ENCODE assay signal across 1 cellular context in genomic region chr22:36123673-36124630, GRCh38.
TF ChIP-seq lines count a peak whose summit lies in the region.

No MANE protein-coding gene starts in this region.

TF ChIP-seq in HepG2, 621 proteins besides CTCF, POLR2A, EP300 and RAD21 (continued from another document):
- TF ChIP-seq ZNF335 (CRISPR knock-in tag; IDR thresholded peaks at IDR 0.05) = peak; percentile 50; the same call in 1 of the 2 replicates
- TF ChIP-seq ZNF296 (CRISPR knock-in tag; conservative IDR thresholded peaks at IDR 0.05) = no peak
- no peak for TF ChIP-seq ZFYVE20 (CRISPR knock-in tag; IDR thresholded peaks at IDR 0.05; ENCODE audit: borderline replicate concordance, low read depth)
- no peak for TF ChIP-seq ZNF138 (CRISPR knock-in tag; IDR thresholded peaks at IDR 0.05; ENCODE audit: low read depth)
- TF ChIP-seq ZKSCAN5 (CRISPR knock-in tag; IDR thresholded peaks at IDR 0.05) = no peak
- TF ChIP-seq NFYB (CRISPR knock-in tag; IDR thresholded peaks at IDR 0.05) = no peak; the same call in 1 of the 2 replicates
- TF ChIP-seq ZBTB42 (CRISPR knock-in tag; IDR thresholded peaks at IDR 0.05) = 0 out of 2 replicates have a peak, but pooled peaks have one; percentile 46
- TF ChIP-seq HNRNPL (IDR thresholded peaks at IDR 0.05; ENCODE audit: low read depth, low read length) = no peak
- TF ChIP-seq DR1 (CRISPR knock-in tag; IDR thresholded peaks at IDR 0.05) = peak; percentile 29; the same call in 1 of the 2 replicates
- TF ChIP-seq CHD2 (IDR thresholded peaks at IDR 0.05; ENCODE audit: low read depth, low read length) = peak; percentile 37; the same call in 1 of the 2 replicates
- TF ChIP-seq ZSCAN22 (CRISPR knock-in tag; IDR thresholded peaks at IDR 0.05) = no peak
- TF ChIP-seq MZF1 (CRISPR knock-in tag; IDR thresholded peaks at IDR 0.05; ENCODE audit: borderline replicate concordance) = no peak
- TF ChIP-seq HMG20A (CRISPR knock-in tag; IDR thresholded peaks at IDR 0.05; ENCODE audit: borderline replicate concordance) = no peak
- no peak for TF ChIP-seq PLRG1 (conservative IDR thresholded peaks at IDR 0.05)
- TF ChIP-seq HOXA3 (CRISPR knock-in tag; IDR thresholded peaks at IDR 0.05) = peak; percentile 71; the same call in 1 of the 2 replicates
- peak; percentile 34; the same call in 1 of the 2 replicates for TF ChIP-seq SP4 (CRISPR knock-in tag; IDR thresholded peaks at IDR 0.05)
- TF ChIP-seq, protein P1, sequence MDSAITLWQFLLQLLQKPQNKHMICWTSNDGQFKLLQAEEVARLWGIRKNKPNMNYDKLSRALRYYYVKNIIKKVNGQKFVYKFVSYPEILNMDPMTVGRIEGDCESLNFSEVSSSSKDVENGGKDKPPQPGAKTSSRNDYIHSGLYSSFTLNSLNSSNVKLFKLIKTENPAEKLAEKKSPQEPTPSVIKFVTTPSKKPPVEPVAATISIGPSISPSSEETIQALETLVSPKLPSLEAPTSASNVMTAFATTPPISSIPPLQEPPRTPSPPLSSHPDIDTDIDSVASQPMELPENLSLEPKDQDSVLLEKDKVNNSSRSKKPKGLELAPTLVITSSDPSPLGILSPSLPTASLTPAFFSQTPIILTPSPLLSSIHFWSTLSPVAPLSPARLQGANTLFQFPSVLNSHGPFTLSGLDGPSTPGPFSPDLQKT (CRISPR knock-in tag; IDR thresholded peaks at IDR 0.05; ENCODE audit: borderline replicate concordance) = no peak
- TF ChIP-seq, protein P2, sequence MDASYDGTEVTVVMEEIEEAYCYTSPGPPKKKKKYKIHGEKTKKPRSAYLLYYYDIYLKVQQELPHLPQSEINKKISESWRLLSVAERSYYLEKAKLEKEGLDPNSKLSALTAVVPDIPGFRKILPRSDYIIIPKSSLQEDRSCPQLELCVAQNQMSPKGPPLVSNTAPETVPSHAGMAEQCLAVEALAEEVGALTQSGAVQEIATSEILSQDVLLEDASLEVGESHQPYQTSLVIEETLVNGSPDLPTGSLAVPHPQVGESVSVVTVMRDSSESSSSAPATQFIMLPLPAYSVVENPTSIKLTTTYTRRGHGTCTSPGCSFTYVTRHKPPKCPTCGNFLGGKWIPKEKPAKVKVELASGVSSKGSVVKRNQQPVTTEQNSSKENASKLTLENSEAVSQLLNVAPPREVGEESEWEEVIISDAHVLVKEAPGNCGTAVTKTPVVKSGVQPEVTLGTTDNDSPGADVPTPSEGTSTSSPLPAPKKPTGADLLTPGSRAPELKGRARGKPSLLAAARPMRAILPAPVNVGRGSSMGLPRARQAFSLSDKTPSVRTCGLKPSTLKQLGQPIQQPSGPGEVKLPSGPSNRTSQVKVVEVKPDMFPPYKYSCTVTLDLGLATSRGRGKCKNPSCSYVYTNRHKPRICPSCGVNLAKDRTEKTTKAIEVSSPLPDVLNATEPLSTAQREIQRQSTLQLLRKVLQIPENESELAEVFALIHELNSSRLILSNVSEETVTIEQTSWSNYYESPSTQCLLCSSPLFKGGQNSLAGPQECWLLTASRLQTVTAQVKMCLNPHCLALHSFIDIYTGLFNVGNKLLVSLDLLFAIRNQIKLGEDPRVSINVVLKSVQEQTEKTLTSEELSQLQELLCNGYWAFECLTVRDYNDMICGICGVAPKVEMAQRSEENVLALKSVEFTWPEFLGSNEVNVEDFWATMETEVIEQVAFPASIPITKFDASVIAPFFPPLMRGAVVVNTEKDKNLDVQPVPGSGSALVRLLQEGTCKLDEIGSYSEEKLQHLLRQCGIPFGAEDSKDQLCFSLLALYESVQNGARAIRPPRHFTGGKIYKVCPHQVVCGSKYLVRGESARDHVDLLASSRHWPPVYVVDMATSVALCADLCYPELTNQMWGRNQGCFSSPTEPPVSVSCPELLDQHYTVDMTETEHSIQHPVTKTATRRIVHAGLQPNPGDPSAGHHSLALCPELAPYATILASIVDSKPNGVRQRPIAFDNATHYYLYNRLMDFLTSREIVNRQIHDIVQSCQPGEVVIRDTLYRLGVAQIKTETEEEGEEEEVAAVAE (CRISPR knock-in tag; IDR thresholded peaks at IDR 0.05; ENCODE audit: borderline replicate concordance) = no peak
- TF ChIP-seq ZBTB25 (CRISPR knock-in tag; IDR thresholded peaks at IDR 0.05) = peak; percentile 49; the same call in 1 of the 2 replicates
- TF ChIP-seq, protein P3, sequence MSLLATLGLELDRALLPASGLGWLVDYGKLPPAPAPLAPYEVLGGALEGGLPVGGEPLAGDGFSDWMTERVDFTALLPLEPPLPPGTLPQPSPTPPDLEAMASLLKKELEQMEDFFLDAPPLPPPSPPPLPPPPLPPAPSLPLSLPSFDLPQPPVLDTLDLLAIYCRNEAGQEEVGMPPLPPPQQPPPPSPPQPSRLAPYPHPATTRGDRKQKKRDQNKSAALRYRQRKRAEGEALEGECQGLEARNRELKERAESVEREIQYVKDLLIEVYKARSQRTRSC (CRISPR knock-in tag; IDR thresholded peaks at IDR 0.05; ENCODE audit: low read depth) = 0 out of 2 replicates have a peak, but pooled peaks have one; percentile 81
- no peak for TF ChIP-seq ZNF274 (CRISPR knock-in tag; IDR thresholded peaks at IDR 0.05)
- no peak for TF ChIP-seq NPAS2 (CRISPR knock-in tag; IDR thresholded peaks at IDR 0.05; ENCODE audit: borderline replicate concordance)
- TF ChIP-seq, protein P4, sequence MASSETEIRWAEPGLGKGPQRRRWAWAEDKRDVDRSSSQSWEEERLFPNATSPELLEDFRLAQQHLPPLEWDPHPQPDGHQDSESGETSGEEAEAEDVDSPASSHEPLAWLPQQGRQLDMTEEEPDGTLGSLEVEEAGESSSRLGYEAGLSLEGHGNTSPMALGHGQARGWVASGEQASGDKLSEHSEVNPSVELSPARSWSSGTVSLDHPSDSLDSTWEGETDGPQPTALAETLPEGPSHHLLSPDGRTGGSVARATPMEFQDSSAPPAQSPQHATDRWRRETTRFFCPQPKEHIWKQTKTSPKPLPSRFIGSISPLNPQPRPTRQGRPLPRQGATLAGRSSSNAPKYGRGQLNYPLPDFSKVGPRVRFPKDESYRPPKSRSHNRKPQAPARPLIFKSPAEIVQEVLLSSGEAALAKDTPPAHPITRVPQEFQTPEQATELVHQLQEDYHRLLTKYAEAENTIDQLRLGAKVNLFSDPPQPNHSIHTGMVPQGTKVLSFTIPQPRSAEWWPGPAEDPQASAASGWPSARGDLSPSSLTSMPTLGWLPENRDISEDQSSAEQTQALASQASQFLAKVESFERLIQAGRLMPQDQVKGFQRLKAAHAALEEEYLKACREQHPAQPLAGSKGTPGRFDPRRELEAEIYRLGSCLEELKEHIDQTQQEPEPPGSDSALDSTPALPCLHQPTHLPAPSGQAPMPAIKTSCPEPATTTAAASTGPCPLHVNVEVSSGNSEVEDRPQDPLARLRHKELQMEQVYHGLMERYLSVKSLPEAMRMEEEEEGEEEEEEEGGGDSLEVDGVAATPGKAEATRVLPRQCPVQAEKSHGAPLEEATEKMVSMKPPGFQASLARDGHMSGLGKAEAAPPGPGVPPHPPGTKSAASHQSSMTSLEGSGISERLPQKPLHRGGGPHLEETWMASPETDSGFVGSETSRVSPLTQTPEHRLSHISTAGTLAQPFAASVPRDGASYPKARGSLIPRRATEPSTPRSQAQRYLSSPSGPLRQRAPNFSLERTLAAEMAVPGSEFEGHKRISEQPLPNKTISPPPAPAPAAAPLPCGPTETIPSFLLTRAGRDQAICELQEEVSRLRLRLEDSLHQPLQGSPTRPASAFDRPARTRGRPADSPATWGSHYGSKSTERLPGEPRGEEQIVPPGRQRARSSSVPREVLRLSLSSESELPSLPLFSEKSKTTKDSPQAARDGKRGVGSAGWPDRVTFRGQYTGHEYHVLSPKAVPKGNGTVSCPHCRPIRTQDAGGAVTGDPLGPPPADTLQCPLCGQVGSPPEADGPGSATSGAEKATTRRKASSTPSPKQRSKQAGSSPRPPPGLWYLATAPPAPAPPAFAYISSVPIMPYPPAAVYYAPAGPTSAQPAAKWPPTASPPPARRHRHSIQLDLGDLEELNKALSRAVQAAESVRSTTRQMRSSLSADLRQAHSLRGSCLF (CRISPR knock-in tag; IDR thresholded peaks at IDR 0.05; ENCODE audit: borderline replicate concordance) = no peak
- TF ChIP-seq FOXC1 (CRISPR knock-in tag; IDR thresholded peaks at IDR 0.05; ENCODE audit: borderline replicate concordance) = no peak; the same call in 1 of the 2 replicates
- TF ChIP-seq SRF (IDR thresholded peaks at IDR 0.05; ENCODE audit: low read depth, low read length) = no peak
TF ChIP-seq in HepG2: peak in this region for 216.
